In the genomic region with DNA sequence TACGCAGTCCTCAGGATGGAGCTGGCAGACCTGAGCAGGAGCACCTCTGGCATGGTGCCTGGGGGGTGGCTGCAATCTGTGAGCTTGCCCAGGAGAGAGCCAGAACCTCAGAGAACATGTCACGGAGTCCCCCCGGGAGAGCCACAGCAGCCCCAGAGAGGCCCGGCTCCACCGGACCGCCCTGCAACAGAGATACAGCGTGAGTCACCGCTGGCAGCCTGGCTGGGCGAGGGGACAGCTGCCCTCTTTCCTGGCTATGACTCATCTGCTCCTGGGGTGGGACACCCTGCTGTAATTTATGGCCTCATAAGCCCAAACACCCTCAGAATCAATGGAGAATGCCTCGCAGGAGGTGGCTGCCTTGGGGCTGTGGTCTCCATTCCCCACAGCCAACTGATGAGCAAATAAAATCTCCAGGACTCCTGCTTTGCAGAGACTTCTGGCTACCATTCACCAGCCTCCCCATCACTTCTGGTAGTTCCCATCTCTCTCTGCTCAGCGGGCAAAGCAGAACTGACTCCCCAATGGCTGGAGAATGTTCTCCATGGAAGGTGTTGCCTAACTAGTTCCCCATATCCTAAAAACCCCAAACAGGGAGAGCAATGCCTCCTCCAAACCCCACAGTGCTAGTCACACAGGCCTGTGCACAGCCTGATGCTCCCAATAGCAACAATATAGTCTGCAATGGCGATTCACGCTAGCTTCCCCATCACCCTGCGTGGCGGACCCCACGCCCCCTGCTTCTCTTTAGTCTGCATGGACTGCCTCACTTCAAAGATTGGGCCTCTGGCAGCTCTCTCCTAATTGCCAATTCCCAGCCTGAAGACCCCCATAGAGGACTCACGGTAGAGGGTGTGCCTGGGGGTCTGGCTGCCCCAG, we compare ENCODE assay signal across 1 cellular context.
TF ChIP-seq lines count a peak whose summit lies in the region.

No MANE protein-coding gene starts in this region.

TF ChIP-seq in HEK293, 187 proteins besides CTCF, POLR2A, EP300 and RAD21 (continued from another document and continues in another):
- TF ChIP-seq ZBTB8A (tag by site-specific recombination; IDR thresholded peaks at IDR 0.05), result peak; percentile 81
- TF ChIP-seq PRDM6 (tag by site-specific recombination; IDR thresholded peaks at IDR 0.05), result no peak
- no peak for TF ChIP-seq ZNF658 (tag by site-specific recombination; IDR thresholded peaks at IDR 0.05)
- TF ChIP-seq ZNF670 (tag by site-specific recombination; IDR thresholded peaks at IDR 0.05; ENCODE audit: low read depth), result no peak
- TF ChIP-seq KLF7 (tag by site-specific recombination; IDR thresholded peaks at IDR 0.05; ENCODE audit: borderline replicate concordance), result no peak
- no peak for TF ChIP-seq SCRT1 (tag by site-specific recombination; IDR thresholded peaks at IDR 0.05; ENCODE audit: borderline replicate concordance)
- no peak; the same call in 1 of the 2 replicates for TF ChIP-seq ZNF768 (tag by site-specific recombination; IDR thresholded peaks at IDR 0.05)
- TF ChIP-seq ZNF561 (tag by site-specific recombination; IDR thresholded peaks at IDR 0.05; ENCODE audit: borderline replicate concordance), result 0 out of 2 replicates have a peak, but pooled peaks have one; percentile 28
- TF ChIP-seq ZNF391 (tag by site-specific recombination; IDR thresholded peaks at IDR 0.05; ENCODE audit: borderline replicate concordance, low read depth), result peak; percentile 21; the same call in 1 of the 2 replicates
- 0 out of 2 replicates have a peak, but pooled peaks have one; percentile 14 for TF ChIP-seq YY2 (tag by site-specific recombination; IDR thresholded peaks at IDR 0.05)
- TF ChIP-seq, protein P1, sequence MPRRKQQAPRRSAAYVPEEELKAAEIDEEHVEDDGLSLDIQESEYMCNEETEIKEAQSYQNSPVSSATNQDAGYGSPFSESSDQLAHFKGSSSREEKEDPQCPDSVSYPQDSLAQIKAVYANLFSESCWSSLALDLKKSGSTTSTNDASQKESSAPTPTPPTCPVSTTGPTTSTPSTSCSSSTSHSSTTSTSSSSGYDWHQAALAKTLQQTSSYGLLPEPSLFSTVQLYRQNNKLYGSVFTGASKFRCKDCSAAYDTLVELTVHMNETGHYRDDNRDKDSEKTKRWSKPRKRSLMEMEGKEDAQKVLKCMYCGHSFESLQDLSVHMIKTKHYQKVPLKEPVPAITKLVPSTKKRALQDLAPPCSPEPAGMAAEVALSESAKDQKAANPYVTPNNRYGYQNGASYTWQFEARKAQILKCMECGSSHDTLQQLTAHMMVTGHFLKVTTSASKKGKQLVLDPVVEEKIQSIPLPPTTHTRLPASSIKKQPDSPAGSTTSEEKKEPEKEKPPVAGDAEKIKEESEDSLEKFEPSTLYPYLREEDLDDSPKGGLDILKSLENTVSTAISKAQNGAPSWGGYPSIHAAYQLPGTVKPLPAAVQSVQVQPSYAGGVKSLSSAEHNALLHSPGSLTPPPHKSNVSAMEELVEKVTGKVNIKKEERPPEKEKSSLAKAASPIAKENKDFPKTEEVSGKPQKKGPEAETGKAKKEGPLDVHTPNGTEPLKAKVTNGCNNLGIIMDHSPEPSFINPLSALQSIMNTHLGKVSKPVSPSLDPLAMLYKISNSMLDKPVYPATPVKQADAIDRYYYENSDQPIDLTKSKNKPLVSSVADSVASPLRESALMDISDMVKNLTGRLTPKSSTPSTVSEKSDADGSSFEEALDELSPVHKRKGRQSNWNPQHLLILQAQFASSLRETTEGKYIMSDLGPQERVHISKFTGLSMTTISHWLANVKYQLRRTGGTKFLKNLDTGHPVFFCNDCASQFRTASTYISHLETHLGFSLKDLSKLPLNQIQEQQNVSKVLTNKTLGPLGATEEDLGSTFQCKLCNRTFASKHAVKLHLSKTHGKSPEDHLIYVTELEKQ (tag by site-specific recombination; IDR thresholded peaks at IDR 0.05; ENCODE audit: borderline replicate concordance), result peak; percentile 89
- peak; percentile 94 for TF ChIP-seq ZNF423 (tag by site-specific recombination; IDR thresholded peaks at IDR 0.05)
- no peak for TF ChIP-seq ZBTB7A (tag by site-specific recombination; IDR thresholded peaks at IDR 0.05; ENCODE audit: low read depth)
- no peak for TF ChIP-seq ZNF571 (tag by site-specific recombination; IDR thresholded peaks at IDR 0.05)
- no peak for TF ChIP-seq ZNF585B (tag by site-specific recombination; IDR thresholded peaks at IDR 0.05)
- no peak for TF ChIP-seq TRIM28 (IDR thresholded peaks at IDR 0.05; ENCODE audit: borderline replicate concordance, low read length)
- peak; percentile 73; the same call in 1 of the 2 replicates for TF ChIP-seq ZBTB21 (tag by site-specific recombination; IDR thresholded peaks at IDR 0.05)
- TF ChIP-seq, protein P2, sequence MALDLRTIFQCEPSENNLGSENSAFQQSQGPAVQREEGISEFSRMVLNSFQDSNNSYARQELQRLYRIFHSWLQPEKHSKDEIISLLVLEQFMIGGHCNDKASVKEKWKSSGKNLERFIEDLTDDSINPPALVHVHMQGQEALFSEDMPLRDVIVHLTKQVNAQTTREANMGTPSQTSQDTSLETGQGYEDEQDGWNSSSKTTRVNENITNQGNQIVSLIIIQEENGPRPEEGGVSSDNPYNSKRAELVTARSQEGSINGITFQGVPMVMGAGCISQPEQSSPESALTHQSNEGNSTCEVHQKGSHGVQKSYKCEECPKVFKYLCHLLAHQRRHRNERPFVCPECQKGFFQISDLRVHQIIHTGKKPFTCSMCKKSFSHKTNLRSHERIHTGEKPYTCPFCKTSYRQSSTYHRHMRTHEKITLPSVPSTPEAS (tag by site-specific recombination; IDR thresholded peaks at IDR 0.05), result no peak
- no peak for TF ChIP-seq ZSCAN16 (tag by site-specific recombination; IDR thresholded peaks at IDR 0.05)
- TF ChIP-seq ZNF560 (tag by site-specific recombination; IDR thresholded peaks at IDR 0.05; ENCODE audit: borderline replicate concordance), result no peak
- TF ChIP-seq REPIN1 (tag by site-specific recombination; IDR thresholded peaks at IDR 0.05; ENCODE audit: low read depth), result no peak
- TF ChIP-seq ZNF311 (tag by site-specific recombination; IDR thresholded peaks at IDR 0.05; ENCODE audit: borderline replicate concordance), result no peak
- no peak for TF ChIP-seq ZNF792 (tag by site-specific recombination; IDR thresholded peaks at IDR 0.05)
- TF ChIP-seq ZNF530 (tag by site-specific recombination; IDR thresholded peaks at IDR 0.05; ENCODE audit: low read depth), result no peak
- TF ChIP-seq ZNF23 (tag by site-specific recombination; IDR thresholded peaks at IDR 0.05; ENCODE audit: borderline replicate concordance), result no peak
- TF ChIP-seq ZNF302 (tag by site-specific recombination; IDR thresholded peaks at IDR 0.05; ENCODE audit: low read depth), result no peak
- no peak for TF ChIP-seq ZNF140 (tag by site-specific recombination; IDR thresholded peaks at IDR 0.05)
- TF ChIP-seq ZBTB17 (tag by site-specific recombination; IDR thresholded peaks at IDR 0.05), result peak; percentile 52; the same call in 1 of the 2 replicates
- TF ChIP-seq ZFP3 (tag by site-specific recombination; IDR thresholded peaks at IDR 0.05; ENCODE audit: low read depth), result no peak
- TF ChIP-seq OSR2 (tag by site-specific recombination; IDR thresholded peaks at IDR 0.05), result peak; percentile 81
- no peak for TF ChIP-seq ZNF138 (tag by site-specific recombination; IDR thresholded peaks at IDR 0.05; ENCODE audit: borderline replicate concordance)
- no peak for TF ChIP-seq SP3 (tag by site-specific recombination; IDR thresholded peaks at IDR 0.05)
- TF ChIP-seq ZNF621 (tag by site-specific recombination; IDR thresholded peaks at IDR 0.05), result no peak
- TF ChIP-seq, protein P3, sequence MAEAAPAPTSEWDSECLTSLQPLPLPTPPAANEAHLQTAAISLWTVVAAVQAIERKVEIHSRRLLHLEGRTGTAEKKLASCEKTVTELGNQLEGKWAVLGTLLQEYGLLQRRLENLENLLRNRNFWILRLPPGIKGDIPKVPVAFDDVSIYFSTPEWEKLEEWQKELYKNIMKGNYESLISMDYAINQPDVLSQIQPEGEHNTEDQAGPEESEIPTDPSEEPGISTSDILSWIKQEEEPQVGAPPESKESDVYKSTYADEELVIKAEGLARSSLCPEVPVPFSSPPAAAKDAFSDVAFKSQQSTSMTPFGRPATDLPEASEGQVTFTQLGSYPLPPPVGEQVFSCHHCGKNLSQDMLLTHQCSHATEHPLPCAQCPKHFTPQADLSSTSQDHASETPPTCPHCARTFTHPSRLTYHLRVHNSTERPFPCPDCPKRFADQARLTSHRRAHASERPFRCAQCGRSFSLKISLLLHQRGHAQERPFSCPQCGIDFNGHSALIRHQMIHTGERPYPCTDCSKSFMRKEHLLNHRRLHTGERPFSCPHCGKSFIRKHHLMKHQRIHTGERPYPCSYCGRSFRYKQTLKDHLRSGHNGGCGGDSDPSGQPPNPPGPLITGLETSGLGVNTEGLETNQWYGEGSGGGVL (tag by site-specific recombination; IDR thresholded peaks at IDR 0.05), result peak; percentile 90
- TF ChIP-seq ZNF777 (tag by site-specific recombination; IDR thresholded peaks at IDR 0.05; ENCODE audit: borderline replicate concordance), result no peak
- TF ChIP-seq ZNF239 (tag by site-specific recombination; IDR thresholded peaks at IDR 0.05), result no peak
- TF ChIP-seq HOXA7 (CRISPR knock-in tag; IDR thresholded peaks at IDR 0.05; ENCODE audit: borderline replicate concordance), result no peak
- no peak for TF ChIP-seq ZNF292 (tag by site-specific recombination; IDR thresholded peaks at IDR 0.05; ENCODE audit: borderline replicate concordance, low read depth)
- TF ChIP-seq YY1 (tag by site-specific recombination; IDR thresholded peaks at IDR 0.05), result peak; percentile 66; the same call in 1 of the 2 replicates
- no peak for TF ChIP-seq SETDB1 (IDR thresholded peaks at IDR 0.05; ENCODE audit: insufficient read length, low read length)
- TF ChIP-seq, protein P4, sequence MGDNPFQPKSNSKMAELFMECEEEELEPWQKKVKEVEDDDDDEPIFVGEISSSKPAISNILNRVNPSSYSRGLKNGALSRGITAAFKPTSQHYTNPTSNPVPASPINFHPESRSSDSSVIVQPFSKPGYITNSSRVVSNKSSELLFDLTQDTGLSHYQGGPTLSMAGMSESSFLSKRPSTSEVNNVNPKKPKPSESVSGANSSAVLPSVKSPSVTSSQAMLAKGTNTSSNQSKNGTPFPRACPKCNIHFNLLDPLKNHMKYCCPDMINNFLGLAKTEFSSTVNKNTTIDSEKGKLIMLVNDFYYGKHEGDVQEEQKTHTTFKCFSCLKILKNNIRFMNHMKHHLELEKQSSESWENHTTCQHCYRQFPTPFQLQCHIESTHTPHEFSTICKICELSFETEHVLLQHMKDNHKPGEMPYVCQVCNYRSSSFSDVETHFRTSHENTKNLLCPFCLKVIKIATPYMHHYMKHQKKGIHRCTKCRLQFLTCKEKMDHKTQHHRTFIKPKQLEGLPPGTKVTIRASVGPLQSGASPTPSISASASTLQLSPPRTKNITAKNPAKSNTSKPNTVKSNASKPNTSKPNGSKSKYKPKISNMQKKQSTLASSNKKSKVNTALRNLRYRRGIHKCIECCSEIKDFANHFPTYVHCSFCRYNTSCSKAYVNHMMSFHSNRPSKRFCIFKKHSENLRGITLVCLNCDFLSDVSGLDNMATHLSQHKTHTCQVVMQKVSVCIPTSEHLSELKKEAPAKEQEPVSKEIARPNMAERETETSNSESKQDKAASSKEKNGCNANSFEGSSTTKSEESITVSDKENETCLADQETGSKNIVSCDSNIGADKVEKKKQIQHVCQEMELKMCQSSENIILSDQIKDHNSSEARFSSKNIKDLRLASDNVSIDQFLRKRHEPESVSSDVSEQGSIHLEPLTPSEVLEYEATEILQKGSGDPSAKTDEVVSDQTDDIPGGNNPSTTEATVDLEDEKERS (tag by site-specific recombination; IDR thresholded peaks at IDR 0.05), result no peak
- peak; percentile 93 for TF ChIP-seq IKZF3 (tag by site-specific recombination; IDR thresholded peaks at IDR 0.05)
- TF ChIP-seq ZNF37A (tag by site-specific recombination; IDR thresholded peaks at IDR 0.05), result no peak
- 0 out of 2 replicates have a peak, but pooled peaks have one; percentile 72 for TF ChIP-seq ZNF184 (tag by site-specific recombination; IDR thresholded peaks at IDR 0.05)
- no peak for TF ChIP-seq KLF9 (tag by site-specific recombination; IDR thresholded peaks at IDR 0.05; ENCODE audit: low read depth)
- no peak for TF ChIP-seq ZNF114 (tag by site-specific recombination; IDR thresholded peaks at IDR 0.05)
- TF ChIP-seq ZNF837 (tag by site-specific recombination; IDR thresholded peaks at IDR 0.05), result no peak
- TF ChIP-seq ZNF521 (tag by site-specific recombination; IDR thresholded peaks at IDR 0.05), result no peak
- TF ChIP-seq PRDM1 (tag by site-specific recombination; IDR thresholded peaks at IDR 0.05), result no peak
- peak; percentile 92; the same call in 1 of the 2 replicates for TF ChIP-seq ZNF324 (tag by site-specific recombination; IDR thresholded peaks at IDR 0.05)
- no peak for TF ChIP-seq ZNF626 (tag by site-specific recombination; IDR thresholded peaks at IDR 0.05)
- no peak for TF ChIP-seq ZNF704 (tag by site-specific recombination; IDR thresholded peaks at IDR 0.05)
- no peak for TF ChIP-seq ZNF610 (tag by site-specific recombination; IDR thresholded peaks at IDR 0.05; ENCODE audit: borderline replicate concordance)
- no peak for TF ChIP-seq ZNF596 (tag by site-specific recombination; IDR thresholded peaks at IDR 0.05)
- TF ChIP-seq GLIS2 (tag by site-specific recombination; IDR thresholded peaks at IDR 0.05), result peak; percentile 98
- 0 out of 2 replicates have a peak, but pooled peaks have one; percentile 29 for TF ChIP-seq ZNF341 (tag by site-specific recombination; IDR thresholded peaks at IDR 0.05; ENCODE audit: low read depth)
- peak; percentile 78 for TF ChIP-seq BCL11A (tag by site-specific recombination; IDR thresholded peaks at IDR 0.05; ENCODE audit: low read depth)
- TF ChIP-seq OVOL3 (tag by site-specific recombination; IDR thresholded peaks at IDR 0.05), result no peak
